In genomic region chr20:7516631-7517051, GRCh38 we compare ENCODE assay signal across 30 cellular contexts.
DNase-seq lines count a peak whose midpoint lies in the region; ATAC-seq, FAIRE-seq and TF ChIP-seq lines count a peak whose summit lies in the region.
"Had no signal": no experiment of that assay in that cellular context is flagged by ENCODE, and none has a peak within 500 bp of the region (broad histone marks: within the 10 kb centered on the region; RNA-seq: fewer than 3 reads in every experiment).

No MANE protein-coding gene starts in this region.

- H3K4me1 ChIP-seq in right lobe of liver: no peaks in the 10 kb centered on the region
- H3K4me1 ChIP-seq: breast epithelium had no signal

- TF ChIP-seq CTCF in AG10803 (conservative IDR thresholded peaks at IDR 0.05; ENCODE audit: low read length) (no peak), right lobe of liver (IDR thresholded peaks at IDR 0.05) (no peak)

- no peak overlapping the region for H3K27ac ChIP-seq in right lobe of liver
- H3K27ac ChIP-seq: breast epithelium, VCaP had no signal

- ATAC-seq in right lobe of liver (peak; percentile 83 to 96 (median 91)), GM21381 (IDR thresholded peaks at IDR 0.05; ENCODE audit: unreplicated experiment) (no peak)
- ATAC-seq in activated naive CD4-positive, alpha-beta T cell treated with anti-CD3 and anti-CD28 coated beads, Interleukin-2, amount 50 U/mL, for 72 hours: no peak
- ATAC-seq: activated CD8-positive, alpha-beta memory T cell treated with anti-CD3 and anti-CD28 coated beads, Interleukin-2, amount 10 ng/mL, durations not matched to agents 7 days and 5 days; activated T-cell treated with anti-CD3 and anti-CD28 coated beads, Interleukin-2, amount 50 U/mL, for 72 hours; esophagus mucosa; HCT116; stimulated activated effector memory CD8-positive, alpha-beta T cell treated with anti-CD3 and anti-CD28 coated beads, Interleukin-12 subunit alpha, Interleukin-12 subunit beta, amount 100 ng/mL, for 72 hours had no signal

- H3K9me3 Mint-ChIP-seq in activated naive CD4-positive, alpha-beta T cell treated with anti-CD3 and anti-CD28 coated beads, Interleukin-2, amount 50 U/mL, for 72 hours: peaks cover 13 to 26% of the 10 kb centered on the region in 2 donors

- TF ChIP-seq POLR2A in right lobe of liver (IDR thresholded peaks at IDR 0.05): no peak
- TF ChIP-seq POLR2A in GM12892 (IDR thresholded peaks at IDR 0.05; ENCODE audit: low read depth, low read length): no peak

- no peak for FAIRE-seq in GM12892 (lab: Jason Lieb, UNC)
- FAIRE-seq: colon, small intestine, urothelium cell line had no signal

- intact Hi-C loops in right lobe of liver (cut with DNase I): no loop called here

- H3K36me3 Mint-ChIP-seq in activated naive CD4-positive, alpha-beta T cell treated with anti-CD3 and anti-CD28 coated beads, Interleukin-2, amount 50 U/mL, for 72 hours: no peaks in the 10 kb centered on the region
- H3K36me3 Mint-ChIP-seq: activated CD8-positive, alpha-beta memory T cell treated with anti-CD3 and anti-CD28 coated beads, Interleukin-2, amount 10 ng/mL, durations not matched to agents 7 days and 5 days; IgD-negative memory B cell; memory B cell; naive B cell; stimulated activated effector memory CD8-positive, alpha-beta T cell treated with anti-CD3 and anti-CD28 coated beads, Interleukin-12 subunit alpha, Interleukin-12 subunit beta, amount 100 ng/mL, for 72 hours had no signal

- H3K36me3 ChIP-seq in right lobe of liver: no peaks in the 10 kb centered on the region
- H3K36me3 ChIP-seq: breast epithelium had no signal

- H3K27me3 ChIP-seq in right lobe of liver: no peaks in the 10 kb centered on the region
- H3K27me3 ChIP-seq: breast epithelium had no signal

- no peaks in the 10 kb centered on the region for H3K9me3 ChIP-seq in right lobe of liver
- H3K9me3 ChIP-seq: breast epithelium had no signal

- DNase-seq in AG10803 (ENCODE audit: low read depth): peak; percentile 90
- DNase-seq in HuH-7 (ENCODE audit: low spot score): peak; percentile 34
- DNase-seq in fibroblast of gingiva (ENCODE audit: low read depth): peak; percentile 85
- peak in 1 of 3 donors; percentile 30 for DNase-seq in right lobe of liver
- no peak for DNase-seq in activated naive CD4-positive, alpha-beta T cell treated with anti-CD3 and anti-CD28 coated beads, Interleukin-2, amount 50 U/mL, for 72 hours (ENCODE audit: low spot score in 2 of 2)
- no peak for DNase-seq in GM12892 (ENCODE audit: insufficient read length)
- DNase-seq: activated CD4-positive, alpha-beta T cell treated with anti-CD3 and anti-CD28 coated beads, Interleukin-2, amount 50 U/mL, for 1 hour; activated CD8-positive, alpha-beta memory T cell treated with anti-CD3 and anti-CD28 coated beads, Interleukin-2, amount 10 ng/mL, durations not matched to agents 7 days and 5 days; activated naive CD4-positive, alpha-beta T cell treated with Interleukin-2 at 50 U/mL for 16 hours; activated T-cell treated with anti-CD3 and anti-CD28 coated beads, Interleukin-2, amount 50 U/mL, for 72 hours; amniotic stem cell; effector memory CD4-positive, alpha-beta T cell; head of caudate nucleus; kidney glomerular epithelial cell; naive B cell; NCI-H1417; NCI-H2171; NCI-H524 treated with DMSO at 0.1 percent for 48 hours; occipital lobe; small intestine had no signal

- no peak overlapping the region for H3K4me3 ChIP-seq in AG10803 (ENCODE audit: low read length)
- peak overlapping the region in 1 of 3 donors; percentile 26 for H3K4me3 ChIP-seq in right lobe of liver
- H3K4me3 ChIP-seq: breast epithelium had no signal

- WGBS in right lobe of liver (ENCODE audit: insufficient coverage, low coverage, low lambda C conversion rate, missing lambda C conversion rate): 26% methylated on average over 5 of the region's 5 CpGs

- H3K27ac Mint-ChIP-seq in activated naive CD4-positive, alpha-beta T cell treated with anti-CD3 and anti-CD28 coated beads, Interleukin-2, amount 50 U/mL, for 72 hours: no peak overlapping the region
- H3K27ac Mint-ChIP-seq: activated CD8-positive, alpha-beta memory T cell treated with anti-CD3 and anti-CD28 coated beads, Interleukin-2, amount 10 ng/mL, durations not matched to agents 7 days and 5 days; activated T-cell treated with anti-CD3 and anti-CD28 coated beads, Interleukin-2, amount 50 U/mL, for 72 hours; IgD-negative memory B cell; memory B cell; naive B cell; stimulated activated effector memory CD8-positive, alpha-beta T cell treated with anti-CD3 and anti-CD28 coated beads, Interleukin-12 subunit alpha, Interleukin-12 subunit beta, amount 100 ng/mL, for 72 hours had no signal

Comparison
In these comparisons a context has a peak if more than half of its experiments do, and no peak if none do; other contexts are left out.
1. DNase-seq: peak in AG10803 (single experiment), HuH-7 (single experiment) and fibroblast of gingiva (single experiment); none in activated naive CD4-positive, alpha-beta T cell treated with anti-CD3 and anti-CD28 coated beads, Interleukin-2, amount 50 U/mL, for 72 hours (0 of 2) and GM12892 (single experiment).
2. ATAC-seq: peak in right lobe of liver (4 of 4); none in GM21381 (single experiment) and activated naive CD4-positive, alpha-beta T cell treated with anti-CD3 and anti-CD28 coated beads, Interleukin-2, amount 50 U/mL, for 72 hours (0 of 2).